11 cellular contexts compared by ENCODE assay signal in genomic region chr9:37970301-37971106, GRCh38.
"Had no signal": no experiment of that assay in that cellular context is flagged by ENCODE, and none has a peak within 500 bp of the region (broad histone marks: within the 10 kb centered on the region; RNA-seq: fewer than 3 reads in every experiment).

No MANE protein-coding gene starts in this region.

- DNase-seq: activated naive CD4-positive, alpha-beta T cell treated with Interleukin-2 at 50 U/mL for 16 hours; anterior cingulate cortex; esophagus squamous epithelium; hypothalamus; left ventricle myocardium inferior; SW 1271 had no signal

- H3K9me3 ChIP-seq: esophagus squamous epithelium, left ventricle myocardium inferior, right lobe of liver, thoracic aorta had no signal

- ATAC-seq: natural killer cell treated with Interleukin-12 subunit alpha and Interleukin-12 subunit beta and Interleukin-15 and Interleukin-18, amount 100 ng/mL, for 72 hours had no signal

- H3K4me2 ChIP-seq: smooth muscle cell had no signal

- FAIRE-seq: colon had no signal

- H3K4me3 ChIP-seq: esophagus squamous epithelium, left ventricle myocardium inferior, right lobe of liver, smooth muscle cell, thoracic aorta had no signal

- H3K27ac ChIP-seq: left ventricle myocardium inferior, right lobe of liver, thoracic aorta had no signal

- H3K27me3 ChIP-seq: esophagus squamous epithelium, right lobe of liver had no signal
